1 cellular context compared by ENCODE assay signal in the genomic region with DNA sequence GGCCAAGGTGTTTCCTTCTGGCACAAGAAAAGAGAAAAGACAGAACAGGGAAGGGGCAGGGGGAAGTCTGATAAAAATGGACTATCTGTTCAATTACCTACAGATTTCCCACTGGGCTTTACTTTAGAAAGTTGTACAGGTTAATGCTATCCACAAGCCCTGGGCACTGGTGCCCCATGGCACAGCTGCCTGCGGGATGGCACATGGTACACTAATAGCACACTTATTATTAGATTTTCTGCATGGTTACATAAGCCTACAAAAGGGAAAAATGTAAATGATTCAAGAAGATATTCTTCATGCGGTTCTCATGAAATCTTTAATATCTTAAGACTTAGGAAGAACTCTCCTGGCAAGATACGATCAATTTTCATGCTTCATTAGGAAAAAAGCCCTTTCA.
TF ChIP-seq lines count a peak whose summit lies in the region.

No MANE protein-coding gene starts in this region.

TF ChIP-seq in GM12878, 131 proteins besides CTCF, POLR2A, EP300 and RAD21 (continued from another document):
- TF ChIP-seq, protein P1, sequence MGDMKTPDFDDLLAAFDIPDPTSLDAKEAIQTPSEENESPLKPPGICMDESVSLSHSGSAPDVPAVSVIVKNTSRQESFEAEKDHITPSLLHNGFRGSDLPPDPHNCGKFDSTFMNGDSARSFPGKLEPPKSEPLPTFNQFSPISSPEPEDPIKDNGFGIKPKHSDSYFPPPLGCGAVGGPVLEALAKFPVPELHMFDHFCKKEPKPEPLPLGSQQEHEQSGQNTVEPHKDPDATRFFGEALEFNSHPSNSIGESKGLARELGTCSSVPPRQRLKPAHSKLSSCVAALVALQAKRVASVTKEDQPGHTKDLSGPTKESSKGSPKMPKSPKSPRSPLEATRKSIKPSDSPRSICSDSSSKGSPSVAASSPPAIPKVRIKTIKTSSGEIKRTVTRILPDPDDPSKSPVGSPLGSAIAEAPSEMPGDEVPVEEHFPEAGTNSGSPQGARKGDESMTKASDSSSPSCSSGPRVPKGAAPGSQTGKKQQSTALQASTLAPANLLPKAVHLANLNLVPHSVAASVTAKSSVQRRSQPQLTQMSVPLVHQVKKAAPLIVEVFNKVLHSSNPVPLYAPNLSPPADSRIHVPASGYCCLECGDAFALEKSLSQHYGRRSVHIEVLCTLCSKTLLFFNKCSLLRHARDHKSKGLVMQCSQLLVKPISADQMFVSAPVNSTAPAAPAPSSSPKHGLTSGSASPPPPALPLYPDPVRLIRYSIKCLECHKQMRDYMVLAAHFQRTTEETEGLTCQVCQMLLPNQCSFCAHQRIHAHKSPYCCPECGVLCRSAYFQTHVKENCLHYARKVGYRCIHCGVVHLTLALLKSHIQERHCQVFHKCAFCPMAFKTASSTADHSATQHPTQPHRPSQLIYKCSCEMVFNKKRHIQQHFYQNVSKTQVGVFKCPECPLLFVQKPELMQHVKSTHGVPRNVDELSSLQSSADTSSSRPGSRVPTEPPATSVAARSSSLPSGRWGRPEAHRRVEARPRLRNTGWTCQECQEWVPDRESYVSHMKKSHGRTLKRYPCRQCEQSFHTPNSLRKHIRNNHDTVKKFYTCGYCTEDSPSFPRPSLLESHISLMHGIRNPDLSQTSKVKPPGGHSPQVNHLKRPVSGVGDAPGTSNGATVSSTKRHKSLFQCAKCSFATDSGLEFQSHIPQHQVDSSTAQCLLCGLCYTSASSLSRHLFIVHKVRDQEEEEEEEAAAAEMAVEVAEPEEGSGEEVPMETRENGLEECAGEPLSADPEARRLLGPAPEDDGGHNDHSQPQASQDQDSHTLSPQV (IDR thresholded peaks at IDR 0.05): no peak
- TF ChIP-seq, protein P2, sequence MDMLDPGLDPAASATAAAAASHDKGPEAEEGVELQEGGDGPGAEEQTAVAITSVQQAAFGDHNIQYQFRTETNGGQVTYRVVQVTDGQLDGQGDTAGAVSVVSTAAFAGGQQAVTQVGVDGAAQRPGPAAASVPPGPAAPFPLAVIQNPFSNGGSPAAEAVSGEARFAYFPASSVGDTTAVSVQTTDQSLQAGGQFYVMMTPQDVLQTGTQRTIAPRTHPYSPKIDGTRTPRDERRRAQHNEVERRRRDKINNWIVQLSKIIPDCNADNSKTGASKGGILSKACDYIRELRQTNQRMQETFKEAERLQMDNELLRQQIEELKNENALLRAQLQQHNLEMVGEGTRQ (IDR thresholded peaks at IDR 0.05; ENCODE audit: borderline replicate concordance, low read depth, low read length): no peak
